1 cellular context compared by ENCODE assay signal in genomic region chr5:32092938-32093812, GRCh38.
A peak's percentile ranks its signal among the peaks of the same experiment; 100 is the strongest.
TF ChIP-seq lines count a peak whose summit lies in the region.

No MANE protein-coding gene starts in this region.

TF ChIP-seq in HepG2, 621 proteins besides CTCF, POLR2A, EP300 and RAD21 (continued from another document):
- TF ChIP-seq, protein P1, sequence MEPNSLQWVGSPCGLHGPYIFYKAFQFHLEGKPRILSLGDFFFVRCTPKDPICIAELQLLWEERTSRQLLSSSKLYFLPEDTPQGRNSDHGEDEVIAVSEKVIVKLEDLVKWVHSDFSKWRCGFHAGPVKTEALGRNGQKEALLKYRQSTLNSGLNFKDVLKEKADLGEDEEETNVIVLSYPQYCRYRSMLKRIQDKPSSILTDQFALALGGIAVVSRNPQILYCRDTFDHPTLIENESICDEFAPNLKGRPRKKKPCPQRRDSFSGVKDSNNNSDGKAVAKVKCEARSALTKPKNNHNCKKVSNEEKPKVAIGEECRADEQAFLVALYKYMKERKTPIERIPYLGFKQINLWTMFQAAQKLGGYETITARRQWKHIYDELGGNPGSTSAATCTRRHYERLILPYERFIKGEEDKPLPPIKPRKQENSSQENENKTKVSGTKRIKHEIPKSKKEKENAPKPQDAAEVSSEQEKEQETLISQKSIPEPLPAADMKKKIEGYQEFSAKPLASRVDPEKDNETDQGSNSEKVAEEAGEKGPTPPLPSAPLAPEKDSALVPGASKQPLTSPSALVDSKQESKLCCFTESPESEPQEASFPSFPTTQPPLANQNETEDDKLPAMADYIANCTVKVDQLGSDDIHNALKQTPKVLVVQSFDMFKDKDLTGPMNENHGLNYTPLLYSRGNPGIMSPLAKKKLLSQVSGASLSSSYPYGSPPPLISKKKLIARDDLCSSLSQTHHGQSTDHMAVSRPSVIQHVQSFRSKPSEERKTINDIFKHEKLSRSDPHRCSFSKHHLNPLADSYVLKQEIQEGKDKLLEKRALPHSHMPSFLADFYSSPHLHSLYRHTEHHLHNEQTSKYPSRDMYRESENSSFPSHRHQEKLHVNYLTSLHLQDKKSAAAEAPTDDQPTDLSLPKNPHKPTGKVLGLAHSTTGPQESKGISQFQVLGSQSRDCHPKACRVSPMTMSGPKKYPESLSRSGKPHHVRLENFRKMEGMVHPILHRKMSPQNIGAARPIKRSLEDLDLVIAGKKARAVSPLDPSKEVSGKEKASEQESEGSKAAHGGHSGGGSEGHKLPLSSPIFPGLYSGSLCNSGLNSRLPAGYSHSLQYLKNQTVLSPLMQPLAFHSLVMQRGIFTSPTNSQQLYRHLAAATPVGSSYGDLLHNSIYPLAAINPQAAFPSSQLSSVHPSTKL (CRISPR knock-in tag; IDR thresholded peaks at IDR 0.05) = no peak
- TF ChIP-seq ZEB1 (IDR thresholded peaks at IDR 0.05; ENCODE audit: insufficient replicate concordance, low read depth) (no peak), ZNF263 (CRISPR knock-in tag; IDR thresholded peaks at IDR 0.05) (peak; percentile 82), ZNF790 (CRISPR knock-in tag; IDR thresholded peaks at IDR 0.05; ENCODE audit: borderline replicate concordance) (no peak), ZC3H13 (CRISPR knock-in tag; IDR thresholded peaks at IDR 0.05) (no peak), FOSL2 (CRISPR knock-in tag; IDR thresholded peaks at IDR 0.05) (peak; percentile 16; the same call in 1 of the 2 replicates), ZNF687 (CRISPR knock-in tag; IDR thresholded peaks at IDR 0.05) (peak; percentile 19; the same call in 1 of the 2 replicates), HNF1B (CRISPR knock-in tag; IDR thresholded peaks at IDR 0.05) (peak; percentile 30; the same call in 1 of the 2 replicates), ELF3 (CRISPR knock-in tag; IDR thresholded peaks at IDR 0.05) (0 out of 2 replicates have a peak, but pooled peaks have one; percentile 17), SMC3 (IDR thresholded peaks at IDR 0.05; ENCODE audit: low read length) (peak; percentile 69), ZNF101 (CRISPR knock-in tag; IDR thresholded peaks at IDR 0.05; ENCODE audit: borderline replicate concordance, low read depth) (no peak), GLI4 (CRISPR knock-in tag; IDR thresholded peaks at IDR 0.05; ENCODE audit: borderline replicate concordance) (no peak), HMGXB4 (CRISPR knock-in tag; IDR thresholded peaks at IDR 0.05; ENCODE audit: borderline replicate concordance in 1 of 2, low read depth in 1 of 2) (0 out of 4 replicates have a peak, but pooled peaks of 1 of the 2 experiments have one; percentile 30), FOXA1 (IDR thresholded peaks at IDR 0.05) (no peak), FOXA1 (CRISPR knock-in tag; IDR thresholded peaks at IDR 0.05) (peak; percentile 42; the same call in 1 of the 2 replicates), TEAD3 (CRISPR knock-in tag; optimal IDR thresholded peaks at IDR 0.05; ENCODE audit: borderline replicate concordance) (peak; percentile 47), ARNTL (CRISPR knock-in tag; IDR thresholded peaks at IDR 0.05) (no peak)
